11 cellular contexts compared by ENCODE assay signal in genomic region chr21:41316200-41316599, GRCh38. TPM values are rescaled to one million over a fixed set of nuclear protein-coding genes. Genes with fewer than 3 reads are reported as not detected.
DNase-seq lines count a peak whose midpoint lies in the region; ATAC-seq and TF ChIP-seq lines count a peak whose summit lies in the region.
"Had no signal": no experiment of that assay in that cellular context is flagged by ENCODE, and none has a peak within 500 bp of the region (broad histone marks: within the 10 kb centered on the region; RNA-seq: fewer than 3 reads in every experiment).

No MANE protein-coding gene starts in this region.

- TF ChIP-seq CTCF in omental fat pad (IDR thresholded peaks at IDR 0.05) = no peak
- no peak for TF ChIP-seq CTCF in vagina (IDR thresholded peaks at IDR 0.05)

- no peak overlapping the region for H3K27ac ChIP-seq in iPS DF 6.9 (ENCODE audit: low read length)
- H3K27ac ChIP-seq in vagina = no peak overlapping the region

- H3K4me1 ChIP-seq in iPS DF 6.9 (ENCODE audit: control insufficient read depth, insufficient read depth, low read length) (peaks cover 1% of the 10 kb centered on the region; the same call in 1 of the 2 replicates), vagina (peaks cover 13% of the 10 kb centered on the region)

- intact Hi-C loops in Right ventricle myocardium inferior (cut with DNase I) = no loop called here
- intact Hi-C loops in cardiac septum (cut with DNase I) = no loop called here
- intact Hi-C loops in vagina (cut with DNase I) = no loop called here

- H3K36me3 ChIP-seq in iPS DF 6.9 (ENCODE audit: control insufficient read depth, insufficient read depth, low read length) = no peaks in the 10 kb centered on the region
- no peaks in the 10 kb centered on the region for H3K36me3 ChIP-seq in vagina

- H3K27me3 ChIP-seq in iPS DF 6.9 (ENCODE audit: control insufficient read depth, insufficient read depth, low read length) = 0 out of 2 replicates have a peak, but pooled peaks cover 2% of the 10 kb centered on the region
- H3K27me3 ChIP-seq in vagina = peaks cover 5% of the 10 kb centered on the region

- no CpG with 5 or more reads among the region's 11 CpGs for WGBS in iPS DF 6.9 (ENCODE audit: insufficient coverage, insufficient read length)

- H3K9me3 ChIP-seq in iPS DF 6.9 (ENCODE audit: control insufficient read depth, insufficient read depth, low read length) (no peaks in the 10 kb centered on the region), vagina (no peaks in the 10 kb centered on the region)

- H3K4me3 ChIP-seq in iPS DF 6.9 (ENCODE audit: low read length) = peak overlapping the region; percentile 49; the same call in 1 of the 2 replicates
- peak overlapping the region; percentile 22 to 36 for H3K4me3 ChIP-seq in vagina

- ATAC-seq in Right ventricle myocardium inferior (peak; percentile 13), omental fat pad (ENCODE audit: low FRiP score) (peak; percentile 66), HG03432 (IDR thresholded peaks at IDR 0.05; ENCODE audit: unreplicated experiment) (no peak), GM19035 (IDR thresholded peaks at IDR 0.05; ENCODE audit: unreplicated experiment) (no peak)

- DNase-seq in Right ventricle myocardium inferior (ENCODE audit: missing footprints) (no peak), cardiac septum (ENCODE audit: low spot score) (no peak), iPS DF 6.9 (ENCODE audit: low read depth, low spot score) (no peak), omental fat pad (ENCODE audit: low spot score) (no peak), vagina (ENCODE audit: extremely low spot score in 2 of 2) (no peak), NCI-H1436 (lab: John Stamatoyannopoulos, UW) (no peak)
- DNase-seq: activated CD8-positive, alpha-beta memory T cell treated with anti-CD3 and anti-CD28 coated beads, Interleukin-2, amount 50 U/mL, for 48 hours; NCI-H1694; OCI-M1 had no signal

- TF ChIP-seq POLR2A in vagina (IDR thresholded peaks at IDR 0.05) = no peak

RNA-seq across cellular contexts. Expression of gene FAM3B, which starts 0.4 kb away (rescaled TPM):
- not detected for total RNA-seq in Right ventricle myocardium inferior
- total RNA-seq in cardiac septum = not detected
- total RNA-seq in omental fat pad = 1 to 10 TPM in 2 of 4 donors, under 1 TPM in 1, not detected in 1; 0.72 to 1.8 (median 1.2) TPM
- 2.9 TPM for total RNA-seq in vagina

RNA-seq across cellular contexts. Expression of gene MX2, which starts 45.6 kb away (rescaled TPM):
- total RNA-seq in Right ventricle myocardium inferior = 4.8 TPM
- total RNA-seq in cardiac septum = 5.0 TPM
- 10 to 100 TPM; 11.9 to 39.6 (median 28.7) TPM for total RNA-seq in omental fat pad
- 13.5 TPM for total RNA-seq in vagina

Comparison
In these comparisons a context has a peak if more than half of its experiments do, and no peak if none do; other contexts are left out.
1. ATAC-seq: peak in Right ventricle myocardium inferior (single experiment) and omental fat pad (single experiment); none in HG03432 (single experiment) and GM19035 (single experiment).